In genomic region chr1:15885701-15886612, GRCh38 we compare ENCODE assay signal across 1 cellular context.
TF ChIP-seq lines count a peak whose summit lies in the region.

No MANE protein-coding gene starts in this region.

TF ChIP-seq in K562, 482 proteins besides CTCF, POLR2A, EP300 and RAD21 (continued from another document and continues in another):
- TF ChIP-seq ETS1 (conservative IDR thresholded peaks at IDR 0.05; ENCODE audit: control insufficient read depth, low read depth, low read length) (no peak), MCM5 (IDR thresholded peaks at IDR 0.05; ENCODE audit: low read depth) (no peak), MYNN (IDR thresholded peaks at IDR 0.05) (peak; percentile 76), MYNN (CRISPR knock-in tag; IDR thresholded peaks at IDR 0.05) (no peak), CBX1 (IDR thresholded peaks at IDR 0.05; ENCODE audit: low read depth) (no peak), SMAD3 (CRISPR knock-in tag; conservative IDR thresholded peaks at IDR 0.05) (0 out of 2 replicates have a peak, but pooled peaks have one; percentile 7), HNRNPLL (IDR thresholded peaks at IDR 0.05; ENCODE audit: low read depth, low read length, poor library complexity, severe bottlenecking) (no peak), GTF3C2 (IDR thresholded peaks at IDR 0.05; ENCODE audit: borderline replicate concordance, extremely low read depth, insufficient read length) (no peak), NELFE (IDR thresholded peaks at IDR 0.05; ENCODE audit: insufficient read depth, insufficient read length) (no peak), PYGO2 (tag; IDR thresholded peaks at IDR 0.05) (0 out of 2 replicates have a peak, but pooled peaks have one; percentile 21), ZNF75A (CRISPR knock-in tag; IDR thresholded peaks at IDR 0.05) (0 out of 2 replicates have a peak, but pooled peaks have one; percentile 41), SREBF2 (CRISPR knock-in tag; IDR thresholded peaks at IDR 0.05) (no peak), STAT5B (CRISPR knock-in tag; IDR thresholded peaks at IDR 0.05) (no peak), ZZZ3 (IDR thresholded peaks at IDR 0.05) (no peak), TOE1 (IDR thresholded peaks at IDR 0.05; ENCODE audit: borderline replicate concordance) (no peak; the same call in 1 of the 2 replicates), TOE1 (CRISPR knock-in tag; IDR thresholded peaks at IDR 0.05; ENCODE audit: borderline replicate concordance, low read depth) (no peak), HOXB6 (CRISPR knock-in tag; IDR thresholded peaks at IDR 0.05; ENCODE audit: borderline replicate concordance) (no peak), EGR1 (conservative IDR thresholded peaks at IDR 0.05) (no peak), NRF1 (conservative IDR thresholded peaks at IDR 0.05 in 1 of 2, IDR thresholded peaks at IDR 0.05 in 1 of 2) (peak; percentile 81 to 85), MAFG (tag; conservative IDR thresholded peaks at IDR 0.05) (no peak), ZBTB49 (CRISPR knock-in tag; IDR thresholded peaks at IDR 0.05; ENCODE audit: borderline replicate concordance) (no peak; the same call in 1 of the 2 replicates), ZNF143 (CRISPR knock-in tag; IDR thresholded peaks at IDR 0.05) (no peak), ARID1B (IDR thresholded peaks at IDR 0.05) (peak; percentile 51; the same call in 1 of the 2 replicates), CCAR2 (IDR thresholded peaks at IDR 0.05; ENCODE audit: low read depth, low read length) (no peak), SP2 (IDR thresholded peaks at IDR 0.05; ENCODE audit: extremely low read depth, low read depth, low read length, poor library complexity, severe bottlenecking) (no peak), LCOR (CRISPR knock-in tag; IDR thresholded peaks at IDR 0.05) (0 out of 2 replicates have a peak, but pooled peaks have one; percentile 51), ATF3 (IDR thresholded peaks at IDR 0.05) (peak; percentile 32), ATF3 (CRISPR knock-in tag; conservative IDR thresholded peaks at IDR 0.05) (peak; percentile 76), ZNF408 (CRISPR knock-in tag; IDR thresholded peaks at IDR 0.05; ENCODE audit: low read depth) (no peak), BRF2 (IDR thresholded peaks at IDR 0.05; ENCODE audit: borderline replicate concordance, insufficient read depth, insufficient read length) (no peak), MIER1 (IDR thresholded peaks at IDR 0.05; ENCODE audit: low read depth) (no peak), ZFP36 (IDR thresholded peaks at IDR 0.05; ENCODE audit: low read depth, low read length, partially characterized antibody) (peak; percentile 60), MAZ (CRISPR knock-in tag; conservative IDR thresholded peaks at IDR 0.05 in 1 of 2, IDR thresholded peaks at IDR 0.05 in 1 of 2) (peak; percentile 36 to 70; a peak in 2 of 4 replicates), HDAC6 (IDR thresholded peaks at IDR 0.05; ENCODE audit: low read depth, low read length) (no peak), ZNF232 (CRISPR knock-in tag; IDR thresholded peaks at IDR 0.05) (no peak), POU5F1 (IDR thresholded peaks at IDR 0.05; ENCODE audit: borderline replicate concordance, low read depth, low read length, partially characterized antibody) (no peak), E2F3 (CRISPR knock-in tag; IDR thresholded peaks at IDR 0.05) (no peak), STAT5A (IDR thresholded peaks at IDR 0.05; ENCODE audit: borderline replicate concordance, low read length) (0 out of 2 replicates have a peak, but pooled peaks have one; percentile 35), ZFX (CRISPR knock-in tag; IDR thresholded peaks at IDR 0.05) (no peak), ZNF717 (CRISPR knock-in tag; IDR thresholded peaks at IDR 0.05) (no peak), TFAP4 (CRISPR knock-in tag; IDR thresholded peaks at IDR 0.05; ENCODE audit: borderline replicate concordance) (peak; percentile 73), SUPT5H (IDR thresholded peaks at IDR 0.05) (peak; percentile 68), SLC30A9 (CRISPR knock-in tag; IDR thresholded peaks at IDR 0.05) (no peak), ZNF24 (IDR thresholded peaks at IDR 0.05) (no peak), ZNF695 (CRISPR knock-in tag; IDR thresholded peaks at IDR 0.05) (no peak), SNRNP70 (optimal IDR thresholded peaks at IDR 0.05; ENCODE audit: low read depth, low read length) (no peak), BRD9 (IDR thresholded peaks at IDR 0.05; ENCODE audit: low read depth, partially characterized antibody) (peak; percentile 94)
- TF ChIP-seq, protein P1, sequence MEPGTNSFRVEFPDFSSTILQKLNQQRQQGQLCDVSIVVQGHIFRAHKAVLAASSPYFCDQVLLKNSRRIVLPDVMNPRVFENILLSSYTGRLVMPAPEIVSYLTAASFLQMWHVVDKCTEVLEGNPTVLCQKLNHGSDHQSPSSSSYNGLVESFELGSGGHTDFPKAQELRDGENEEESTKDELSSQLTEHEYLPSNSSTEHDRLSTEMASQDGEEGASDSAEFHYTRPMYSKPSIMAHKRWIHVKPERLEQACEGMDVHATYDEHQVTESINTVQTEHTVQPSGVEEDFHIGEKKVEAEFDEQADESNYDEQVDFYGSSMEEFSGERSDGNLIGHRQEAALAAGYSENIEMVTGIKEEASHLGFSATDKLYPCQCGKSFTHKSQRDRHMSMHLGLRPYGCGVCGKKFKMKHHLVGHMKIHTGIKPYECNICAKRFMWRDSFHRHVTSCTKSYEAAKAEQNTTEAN (CRISPR knock-in tag; IDR thresholded peaks at IDR 0.05), result no peak
- TF ChIP-seq, protein P2, sequence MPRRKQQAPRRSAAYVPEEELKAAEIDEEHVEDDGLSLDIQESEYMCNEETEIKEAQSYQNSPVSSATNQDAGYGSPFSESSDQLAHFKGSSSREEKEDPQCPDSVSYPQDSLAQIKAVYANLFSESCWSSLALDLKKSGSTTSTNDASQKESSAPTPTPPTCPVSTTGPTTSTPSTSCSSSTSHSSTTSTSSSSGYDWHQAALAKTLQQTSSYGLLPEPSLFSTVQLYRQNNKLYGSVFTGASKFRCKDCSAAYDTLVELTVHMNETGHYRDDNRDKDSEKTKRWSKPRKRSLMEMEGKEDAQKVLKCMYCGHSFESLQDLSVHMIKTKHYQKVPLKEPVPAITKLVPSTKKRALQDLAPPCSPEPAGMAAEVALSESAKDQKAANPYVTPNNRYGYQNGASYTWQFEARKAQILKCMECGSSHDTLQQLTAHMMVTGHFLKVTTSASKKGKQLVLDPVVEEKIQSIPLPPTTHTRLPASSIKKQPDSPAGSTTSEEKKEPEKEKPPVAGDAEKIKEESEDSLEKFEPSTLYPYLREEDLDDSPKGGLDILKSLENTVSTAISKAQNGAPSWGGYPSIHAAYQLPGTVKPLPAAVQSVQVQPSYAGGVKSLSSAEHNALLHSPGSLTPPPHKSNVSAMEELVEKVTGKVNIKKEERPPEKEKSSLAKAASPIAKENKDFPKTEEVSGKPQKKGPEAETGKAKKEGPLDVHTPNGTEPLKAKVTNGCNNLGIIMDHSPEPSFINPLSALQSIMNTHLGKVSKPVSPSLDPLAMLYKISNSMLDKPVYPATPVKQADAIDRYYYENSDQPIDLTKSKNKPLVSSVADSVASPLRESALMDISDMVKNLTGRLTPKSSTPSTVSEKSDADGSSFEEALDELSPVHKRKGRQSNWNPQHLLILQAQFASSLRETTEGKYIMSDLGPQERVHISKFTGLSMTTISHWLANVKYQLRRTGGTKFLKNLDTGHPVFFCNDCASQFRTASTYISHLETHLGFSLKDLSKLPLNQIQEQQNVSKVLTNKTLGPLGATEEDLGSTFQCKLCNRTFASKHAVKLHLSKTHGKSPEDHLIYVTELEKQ (CRISPR knock-in tag; IDR thresholded peaks at IDR 0.05), result no peak
- TF ChIP-seq, protein P3, sequence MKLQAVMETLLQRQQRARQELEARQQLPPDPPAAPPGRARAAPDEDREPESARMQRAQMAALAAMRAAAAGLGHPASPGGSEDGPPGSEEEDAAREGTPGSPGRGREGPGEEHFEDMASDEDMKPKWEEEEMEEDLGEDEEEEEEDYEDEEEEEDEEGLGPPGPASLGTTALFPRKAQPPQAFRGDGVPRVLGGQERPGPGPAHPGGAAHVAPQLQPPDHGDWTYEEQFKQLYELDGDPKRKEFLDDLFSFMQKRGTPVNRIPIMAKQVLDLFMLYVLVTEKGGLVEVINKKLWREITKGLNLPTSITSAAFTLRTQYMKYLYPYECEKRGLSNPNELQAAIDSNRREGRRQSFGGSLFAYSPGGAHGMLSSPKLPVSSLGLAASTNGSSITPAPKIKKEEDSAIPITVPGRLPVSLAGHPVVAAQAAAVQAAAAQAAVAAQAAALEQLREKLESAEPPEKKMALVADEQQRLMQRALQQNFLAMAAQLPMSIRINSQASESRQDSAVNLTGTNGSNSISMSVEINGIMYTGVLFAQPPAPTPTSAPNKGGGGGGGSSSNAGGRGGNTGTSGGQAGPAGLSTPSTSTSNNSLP (IDR thresholded peaks at IDR 0.05; ENCODE audit: borderline replicate concordance, low read depth, low read length), result 0 out of 2 replicates have a peak, but pooled peaks have one; percentile 12
- TF ChIP-seq, protein P4, sequence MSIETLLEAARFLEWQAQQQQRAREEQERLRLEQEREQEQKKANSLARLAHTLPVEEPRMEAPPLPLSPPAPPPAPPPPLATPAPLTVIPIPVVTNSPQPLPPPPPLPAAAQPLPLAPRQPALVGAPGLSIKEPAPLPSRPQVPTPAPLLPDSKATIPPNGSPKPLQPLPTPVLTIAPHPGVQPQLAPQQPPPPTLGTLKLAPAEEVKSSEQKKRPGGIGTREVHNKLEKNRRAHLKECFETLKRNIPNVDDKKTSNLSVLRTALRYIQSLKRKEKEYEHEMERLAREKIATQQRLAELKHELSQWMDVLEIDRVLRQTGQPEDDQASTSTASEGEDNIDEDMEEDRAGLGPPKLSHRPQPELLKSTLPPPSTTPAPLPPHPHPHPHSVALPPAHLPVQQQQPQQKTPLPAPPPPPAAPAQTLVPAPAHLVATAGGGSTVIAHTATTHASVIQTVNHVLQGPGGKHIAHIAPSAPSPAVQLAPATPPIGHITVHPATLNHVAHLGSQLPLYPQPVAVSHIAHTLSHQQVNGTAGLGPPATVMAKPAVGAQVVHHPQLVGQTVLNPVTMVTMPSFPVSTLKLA (conservative IDR thresholded peaks at IDR 0.05), result peak; percentile 69 to 77; a peak in 3 of 4 replicates
